ENCODE assay signal across 9 cellular contexts in the genomic region with DNA sequence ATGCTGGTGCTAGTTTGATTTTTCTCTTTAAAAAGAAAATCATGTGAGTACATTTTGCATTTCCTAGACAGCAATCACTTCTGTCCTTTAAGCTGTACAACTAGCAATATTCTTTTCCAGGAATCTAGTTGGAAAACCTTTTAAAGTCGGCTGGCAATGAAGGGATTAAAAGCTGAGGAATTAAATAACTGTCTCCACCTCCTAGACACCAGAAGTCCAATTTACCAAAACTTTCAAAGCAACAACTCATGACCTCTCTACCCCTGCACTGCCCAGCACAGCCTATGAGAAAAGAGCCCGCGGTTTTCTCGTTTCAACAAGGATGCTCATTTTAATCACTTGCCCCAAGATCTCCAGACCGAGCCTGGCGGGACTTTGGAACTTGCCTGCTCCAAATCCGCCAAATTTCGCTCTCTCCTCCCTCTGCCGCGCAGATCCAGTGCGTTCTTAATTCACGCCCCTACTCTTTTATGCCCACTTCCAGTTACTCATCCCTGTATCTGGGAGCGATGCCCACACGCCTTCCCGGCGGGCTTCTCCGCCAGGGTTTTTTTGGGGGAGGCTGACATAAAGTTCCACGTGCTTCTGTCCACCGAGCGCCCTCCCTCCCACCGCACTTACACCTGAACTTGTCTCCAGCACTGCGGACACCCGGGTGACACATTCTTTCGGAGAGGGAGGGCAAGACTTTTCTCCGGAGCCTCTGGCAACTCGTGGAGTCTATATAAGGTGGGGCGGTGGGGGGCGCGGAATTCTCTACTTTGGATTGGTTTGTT. TPM values are rescaled to one million over a fixed set of nuclear protein-coding genes. Genes with fewer than 3 reads are reported as not detected.
DNase-seq lines count a peak whose midpoint lies in the region; ATAC-seq, FAIRE-seq and TF ChIP-seq lines count a peak whose summit lies in the region.
"Had no signal": no experiment of that assay in that cellular context is flagged by ENCODE, and none has a peak within 500 bp of the region (broad histone marks: within the 10 kb centered on the region; RNA-seq: fewer than 3 reads in every experiment).

No MANE protein-coding gene starts in this region.

- peak overlapping the region; percentile 87 for H3K4me2 ChIP-seq in astrocyte (ENCODE audit: low read length)

- H3K27ac ChIP-seq in astrocyte (ENCODE audit: low read depth, low read length) (no peak overlapping the region), iPS-20b (ENCODE audit: low read length) (no peak overlapping the region), sigmoid colon (peak overlapping the region; percentile 85 to 97 (median 90)), spleen (no peak overlapping the region), colonic mucosa (no peak overlapping the region)

- no peak overlapping the region for H3K27ac Mint-ChIP-seq in astrocyte (ENCODE audit: unreplicated experiment)
- H3K27ac Mint-ChIP-seq in activated T-helper 2 cell treated with anti-CD3 and anti-CD28 coated beads, Interferon-gamma antibody, Interleukin-2, Interleukin-4, amounts not matched to agents 10 μg/mL and 5 μg/mL and 100 μg/mL, durations not matched to agents 14 hours and 24 hours and 36 hours, result no peak overlapping the region

- intact Hi-C loops in sigmoid colon (cut with DNase I) (loop anchor here (2.0 kb wide), 1 partner anchor 103 kb away; no protein-coding TSS in a partner anchor), spleen (cut with DNase I; ENCODE audit: low total_unique reads) (no loop called here), colonic mucosa (cut with DNase I) (loop anchor here (10.0 kb wide), 1 partner anchor 239 kb away; no protein-coding TSS in a partner anchor)
- intact Hi-C loops in activated T-helper 2 cell treated with anti-CD3 and anti-CD28 coated beads, Interferon-gamma antibody, Interleukin-2, Interleukin-4, amounts not matched to agents 10 μg/mL and 5 μg/mL and 100 μg/mL, durations not matched to agents 14 hours and 24 hours and 36 hours (cut with micrococcal nuclease), result no loop called here

- H3K9me3 ChIP-seq in astrocyte (ENCODE audit: insufficient read depth, low read depth, low read length), result no peaks in the 10 kb centered on the region
- no peaks in the 10 kb centered on the region for H3K9me3 ChIP-seq in iPS-20b (ENCODE audit: insufficient read depth, low read depth, low read length)
- no peaks in the 10 kb centered on the region for H3K9me3 ChIP-seq in sigmoid colon
- no peaks in the 10 kb centered on the region for H3K9me3 ChIP-seq in spleen
- H3K9me3 ChIP-seq in colonic mucosa, result no peaks in the 10 kb centered on the region
- H3K9me3 ChIP-seq: MG63 had no signal

- no peaks in the 10 kb centered on the region for H3K9me3 Mint-ChIP-seq in astrocyte (ENCODE audit: unreplicated experiment)
- no peaks in the 10 kb centered on the region for H3K9me3 Mint-ChIP-seq in activated T-helper 2 cell treated with anti-CD3 and anti-CD28 coated beads, Interferon-gamma antibody, Interleukin-2, Interleukin-4, amounts not matched to agents 10 μg/mL and 5 μg/mL and 100 μg/mL, durations not matched to agents 14 hours and 24 hours and 36 hours

- peaks cover 25% of the 10 kb centered on the region for H3K27me3 Mint-ChIP-seq in astrocyte (ENCODE audit: low read depth, unreplicated experiment)
- H3K27me3 Mint-ChIP-seq in activated T-helper 2 cell treated with anti-CD3 and anti-CD28 coated beads, Interferon-gamma antibody, Interleukin-2, Interleukin-4, amounts not matched to agents 10 μg/mL and 5 μg/mL and 100 μg/mL, durations not matched to agents 14 hours and 24 hours and 36 hours (ENCODE audit: low read depth), result peaks cover 54% of the 10 kb centered on the region

- DNase-seq in Daoy (ENCODE audit: low read depth), result peak; percentile 12
- DNase-seq in astrocyte (ENCODE audit: low read depth), result no peak
- peak; percentile 70 for DNase-seq in sigmoid colon
- DNase-seq in spleen, result no peak
- no peak for DNase-seq in colonic mucosa
- no peak for DNase-seq in activated T-helper 2 cell treated with anti-CD3 and anti-CD28 coated beads, Interferon-gamma antibody, Interleukin-2, Interleukin-4, amounts not matched to agents 10 μg/mL and 5 μg/mL and 100 μg/mL, durations not matched to agents 14 hours and 24 hours and 36 hours (ENCODE audit: low spot score)
- DNase-seq: MG63 had no signal

- TF ChIP-seq EP300 in sigmoid colon (IDR thresholded peaks at IDR 0.05), result no peak

- TF ChIP-seq POLR2A in sigmoid colon (IDR thresholded peaks at IDR 0.05), result no peak
- TF ChIP-seq POLR2A in spleen (IDR thresholded peaks at IDR 0.05), result no peak

- TF ChIP-seq CTCF in astrocyte (IDR thresholded peaks at IDR 0.05; ENCODE audit: insufficient read depth, low read depth, low read length), result no peak
- no peak for TF ChIP-seq CTCF in sigmoid colon (IDR thresholded peaks at IDR 0.05)
- TF ChIP-seq CTCF in spleen (IDR thresholded peaks at IDR 0.05 in 8 of 11, conservative IDR thresholded peaks at IDR 0.05 in 3 of 11), result no peak
- no peak for TF ChIP-seq CTCF in colonic mucosa (IDR thresholded peaks at IDR 0.05)

- H3K36me3 Mint-ChIP-seq in astrocyte (ENCODE audit: low read depth, unreplicated experiment), result no peaks in the 10 kb centered on the region
- no peaks in the 10 kb centered on the region for H3K36me3 Mint-ChIP-seq in activated T-helper 2 cell treated with anti-CD3 and anti-CD28 coated beads, Interferon-gamma antibody, Interleukin-2, Interleukin-4, amounts not matched to agents 10 μg/mL and 5 μg/mL and 100 μg/mL, durations not matched to agents 14 hours and 24 hours and 36 hours (ENCODE audit: low read depth)

- peaks cover 42% of the 10 kb centered on the region for H3K27me3 ChIP-seq in astrocyte (ENCODE audit: insufficient read depth, low read length)
- H3K27me3 ChIP-seq in iPS-20b (ENCODE audit: insufficient read depth, low read length), result peaks cover 67% of the 10 kb centered on the region
- no peaks in the 10 kb centered on the region for H3K27me3 ChIP-seq in sigmoid colon
- H3K27me3 ChIP-seq in spleen (replicated peaks in 1 of 7), result peaks cover 0 to 72% (median 43%) of the 10 kb centered on the region in 7 donors
- H3K27me3 ChIP-seq in colonic mucosa, result peaks cover 16% of the 10 kb centered on the region

- no peaks in the 10 kb centered on the region for H3K79me2 ChIP-seq in astrocyte (ENCODE audit: insufficient read depth, low read length)

- no peak for FAIRE-seq in astrocyte (lab: Jason Lieb, UNC)

- H3K9ac ChIP-seq in astrocyte (ENCODE audit: low read length), result peak overlapping the region; percentile 42
- H3K9ac ChIP-seq in iPS-20b (ENCODE audit: low read depth, low read length), result peak overlapping the region; percentile 74; the same call in 1 of the 2 replicates
- H3K9ac ChIP-seq in colonic mucosa (ENCODE audit: low read depth in 2 of 2, low read length in 2 of 2), result no peak overlapping the region

- peaks cover 3% of the 10 kb centered on the region for H3K4me1 ChIP-seq in astrocyte (ENCODE audit: insufficient read depth, low read length)
- H3K4me1 ChIP-seq in iPS-20b (ENCODE audit: insufficient read depth, low read length), result peaks cover 5% of the 10 kb centered on the region; the same call in 1 of the 2 replicates
- peaks cover 0 to 32% (median 10%) of the 10 kb centered on the region in 4 donors for H3K4me1 ChIP-seq in sigmoid colon
- H3K4me1 ChIP-seq in spleen, result peaks cover 0 to 34% (median 23%) of the 10 kb centered on the region in 6 donors
- H3K4me1 ChIP-seq in colonic mucosa, result peaks cover 3% of the 10 kb centered on the region

- H2AFZ ChIP-seq in astrocyte (ENCODE audit: low read depth, low read length), result peak overlapping the region; percentile 63

- 49 to 69% methylated on average over 29 of the region's 29 CpGs for WGBS in sigmoid colon, 2 donors
- 46 to 60% (median 50%) methylated on average over 29 of the region's 29 CpGs for WGBS in spleen, 5 donors

- H3K36me3 ChIP-seq in astrocyte (ENCODE audit: insufficient read depth, low read length) (no peaks in the 10 kb centered on the region), iPS-20b (ENCODE audit: insufficient read depth, low read depth, low read length) (peaks cover 12% of the 10 kb centered on the region; the same call in 1 of the 2 replicates), sigmoid colon (peaks cover 0 to 10% (median 0%) of the 10 kb centered on the region in 4 donors), spleen (no peaks in the 10 kb centered on the region), colonic mucosa (no peaks in the 10 kb centered on the region)
- H3K36me3 ChIP-seq: MG63 had no signal

- no peaks in the 10 kb centered on the region for H4K20me1 ChIP-seq in astrocyte (ENCODE audit: insufficient read depth, low read length)

- no peak for ATAC-seq in GM19467 (IDR thresholded peaks at IDR 0.05; ENCODE audit: unreplicated experiment)

- H3K4me3 ChIP-seq in astrocyte (ENCODE audit: insufficient read depth, low read depth, low read length) (peak overlapping the region; percentile 51), iPS-20b (ENCODE audit: low read length) (peak overlapping the region; percentile 81), sigmoid colon (peak overlapping the region; percentile 52 to 89 (median 86)), spleen (peak overlapping the region in 3 of 8 donors; percentile 51 to 79 (median 64)), colonic mucosa (no peak overlapping the region)
- H3K4me3 ChIP-seq: MG63 had no signal

- H3K4me3 Mint-ChIP-seq in astrocyte (ENCODE audit: unreplicated experiment), result peak overlapping the region; percentile 82
- no peak overlapping the region for H3K4me3 Mint-ChIP-seq in activated T-helper 2 cell treated with anti-CD3 and anti-CD28 coated beads, Interferon-gamma antibody, Interleukin-2, Interleukin-4, amounts not matched to agents 10 μg/mL and 5 μg/mL and 100 μg/mL, durations not matched to agents 14 hours and 24 hours and 36 hours (ENCODE audit: low read depth)

- H3K4me1 Mint-ChIP-seq in astrocyte (ENCODE audit: low read depth, unreplicated experiment), result peaks cover 2% of the 10 kb centered on the region
- peaks cover 4% of the 10 kb centered on the region for H3K4me1 Mint-ChIP-seq in activated T-helper 2 cell treated with anti-CD3 and anti-CD28 coated beads, Interferon-gamma antibody, Interleukin-2, Interleukin-4, amounts not matched to agents 10 μg/mL and 5 μg/mL and 100 μg/mL, durations not matched to agents 14 hours and 24 hours and 36 hours (ENCODE audit: low read depth)

RNA-seq across cellular contexts. Expression of a gene that starts 2.5 kb away (rescaled TPM):
- total RNA-seq in Daoy (2014; rRNA removed; shearing (Covaris generic)), result 0.74 TPM in 1 of 2 replicates, not detected in the other
- total RNA-seq in astrocyte, result 1.1 and 1.6 TPM in 2 replicates
- total RNA-seq in sigmoid colon, result 10 to 100 TPM in 2 of 4 donors, 1 to 10 TPM in 2; 6.4 to 19.1 (median 9.8) TPM
- under 1 TPM in 1 of 3 donors, not detected in 2; 0.80 TPM for polyA plus RNA-seq in sigmoid colon
- total RNA-seq in spleen, result 10 to 100 TPM in 3 of 7 donors, 1 to 10 TPM in 4; 3.0 to 14.6 (median 7.9) TPM
- polyA plus RNA-seq in spleen, result 1 to 10 TPM in 1 of 3 donors, under 1 TPM in 2; 0.72 to 1.7 (median 0.80) TPM
- 1 to 10 TPM in 1 of 2 donors, under 1 TPM in 1; 0.57 to 1.8 TPM for total RNA-seq in colonic mucosa
- not detected in 2 replicates for total RNA-seq in activated T-helper 2 cell treated with anti-CD3 and anti-CD28 coated beads, Interferon-gamma antibody, Interleukin-2, Interleukin-4, amounts not matched to agents 10 μg/mL and 5 μg/mL and 100 μg/mL, durations not matched to agents 14 hours and 24 hours and 36 hours

Comparison
In these comparisons a context has a peak if more than half of its experiments do, and no peak if none do; other contexts are left out.
1. DNase-seq: peak in Daoy (single experiment) and sigmoid colon (single experiment); none in astrocyte (single experiment), spleen (single experiment), colonic mucosa (single experiment) and activated T-helper 2 cell treated with anti-CD3 and anti-CD28 coated beads, Interferon-gamma antibody, Interleukin-2, Interleukin-4, amounts not matched to agents 10 μg/mL and 5 μg/mL and 100 μg/mL, durations not matched to agents 14 hours and 24 hours and 36 hours (single experiment).
2. H3K27ac ChIP-seq: peak in sigmoid colon (4 of 4); none in astrocyte (single experiment), iPS-20b (single experiment), spleen (0 of 8) and colonic mucosa (single experiment).
3. H3K9ac ChIP-seq: peak in astrocyte (single experiment) and iPS-20b (single experiment); none in colonic mucosa (0 of 2).
4. intact Hi-C loops: an anchor here in sigmoid colon (2.0 kb wide) and colonic mucosa (10.0 kb wide); none called in spleen and activated T-helper 2 cell treated with anti-CD3 and anti-CD28 coated beads, Interferon-gamma antibody, Interleukin-2, Interleukin-4, amounts not matched to agents 10 μg/mL and 5 μg/mL and 100 μg/mL, durations not matched to agents 14 hours and 24 hours and 36 hours.